ENCODE assay signal across 10 cellular contexts in the genomic region with DNA sequence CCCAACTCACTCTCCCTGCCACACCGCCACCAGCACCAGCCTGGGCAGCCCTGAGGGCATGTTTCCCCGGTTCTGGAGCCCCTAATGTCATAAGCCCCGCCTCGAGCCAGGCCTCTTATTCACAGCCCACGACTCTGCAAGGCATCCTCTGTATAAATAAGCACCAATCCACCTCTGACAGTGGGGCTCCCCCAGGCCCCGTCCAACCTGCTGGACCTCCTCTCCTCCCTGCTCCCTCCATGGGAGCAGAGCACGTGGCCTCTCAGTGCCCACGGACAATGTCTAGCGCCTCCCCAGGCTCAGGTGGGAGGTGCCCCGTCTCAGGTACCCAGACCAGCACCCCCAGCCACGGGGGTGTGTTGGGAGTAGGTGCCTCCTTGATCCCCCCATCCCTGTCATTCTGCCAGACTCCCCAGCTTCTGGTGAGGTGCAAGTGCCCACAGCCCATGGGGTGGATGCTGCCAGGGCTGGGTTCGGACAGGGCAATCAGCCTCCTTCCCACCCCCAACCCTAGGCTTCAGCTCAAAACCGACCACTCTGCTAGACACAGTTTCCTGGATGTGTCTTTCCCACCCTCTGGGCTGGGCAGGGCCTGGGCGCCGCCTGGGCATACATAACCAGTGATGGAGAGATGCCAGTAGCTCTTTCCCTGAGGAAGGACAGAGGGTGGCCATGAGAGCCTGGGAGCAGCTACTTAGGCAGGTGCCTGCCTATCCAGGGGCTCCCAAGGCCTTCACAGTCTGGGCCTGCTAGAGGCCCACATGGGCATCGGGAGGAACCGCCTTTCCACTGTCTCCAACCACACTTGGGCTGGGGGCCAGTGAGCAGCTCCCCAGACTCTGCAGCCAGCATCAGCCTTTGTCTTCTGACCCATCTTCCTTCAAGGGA. TPM values are rescaled to one million over a fixed set of nuclear protein-coding genes. Genes with fewer than 3 reads are reported as not detected.
DNase-seq lines count a peak whose midpoint lies in the region; ATAC-seq and TF ChIP-seq lines count a peak whose summit lies in the region.
"Had no signal": no experiment of that assay in that cellular context is flagged by ENCODE, and none has a peak within 500 bp of the region (broad histone marks: within the 10 kb centered on the region; RNA-seq: fewer than 3 reads in every experiment).

No MANE protein-coding gene starts in this region.

- CTCF ChIA-PET in activated CD4-positive, alpha-beta T cell treated with anti-CD3 and anti-CD28 coated beads, Interleukin-2, amount 10 ng/mL, durations not matched to agents 7 days and 5 days (lab: Charles Lee) = interaction anchor here (0.6 to 3.6 kb wide), 20 partner anchors 12 to 534 kb away, joined by 3 to 28 read pairs (median 4); partner anchors contain the start of genes ANKRD36C and ASTL

- TF ChIP-seq RAD21 in Ishikawa (IDR thresholded peaks at IDR 0.05; ENCODE audit: low read depth) = no peak

- DNase-seq in activated CD4-positive, alpha-beta T cell treated with anti-CD3 and anti-CD28 coated beads, Interleukin-2, amount 10 ng/mL, durations not matched to agents 7 days and 5 days = no peak
- DNase-seq in activated CD4-positive, alpha-beta T cell treated with anti-CD3 and anti-CD28 coated beads for 1 hour = no peak
- DNase-seq in chondrocyte (ENCODE audit: low spot score) = peak; percentile 75
- DNase-seq in posterior vena cava (ENCODE audit: low spot score) = peak; percentile 73
- no peak for DNase-seq in stimulated activated CD4-positive, alpha-beta T cell treated with anti-CD3 and anti-CD28 coated beads, Interleukin-4, amount 100 ng/mL, for 1 hour
- DNase-seq: NCI-H524 treated with DMSO at 0.1 percent for 48 hours had no signal

- intact Hi-C loops in posterior vena cava (cut with DNase I) = loop anchor here in 1 of 2 donors (5.0 to 10.0 kb wide), 2 partner anchors 36 to 93 kb away; no protein-coding TSS in a partner anchor

- peak overlapping the region; percentile 52 for H3K4me3 Mint-ChIP-seq in activated CD4-positive, alpha-beta T cell treated with anti-CD3 and anti-CD28 coated beads, Interleukin-2, amount 10 ng/mL, durations not matched to agents 7 days and 5 days
- peak overlapping the region; percentile 19 for H3K4me3 Mint-ChIP-seq in chondrocyte (ENCODE audit: unreplicated experiment)

- TF ChIP-seq EP300 in Ishikawa (IDR thresholded peaks at IDR 0.05; ENCODE audit: borderline replicate concordance) = no peak

- peaks cover 17% of the 10 kb centered on the region for H3K4me1 Mint-ChIP-seq in activated CD4-positive, alpha-beta T cell treated with anti-CD3 and anti-CD28 coated beads, Interleukin-2, amount 10 ng/mL, durations not matched to agents 7 days and 5 days
- H3K4me1 Mint-ChIP-seq in chondrocyte (ENCODE audit: low read depth) = no peaks in the 10 kb centered on the region

- ATAC-seq in GM18861 (IDR thresholded peaks at IDR 0.05; ENCODE audit: unreplicated experiment) (no peak), HG03175 (IDR thresholded peaks at IDR 0.05; ENCODE audit: unreplicated experiment) (no peak)

- H3K36me3 Mint-ChIP-seq in activated CD4-positive, alpha-beta T cell treated with anti-CD3 and anti-CD28 coated beads, Interleukin-2, amount 10 ng/mL, durations not matched to agents 7 days and 5 days (ENCODE audit: low read depth) = no peaks in the 10 kb centered on the region
- H3K36me3 Mint-ChIP-seq in chondrocyte (ENCODE audit: low read depth) = peaks cover 2% of the 10 kb centered on the region

- no peaks in the 10 kb centered on the region for H3K9me3 Mint-ChIP-seq in activated CD4-positive, alpha-beta T cell treated with anti-CD3 and anti-CD28 coated beads, Interleukin-2, amount 10 ng/mL, durations not matched to agents 7 days and 5 days
- no peaks in the 10 kb centered on the region for H3K9me3 Mint-ChIP-seq in chondrocyte (ENCODE audit: low read depth)

- POLR2A ChIA-PET in activated CD4-positive, alpha-beta T cell treated with anti-CD3 and anti-CD28 coated beads, Interleukin-2, amount 10 ng/mL, durations not matched to agents 7 days and 5 days (lab: Charles Lee) = no interaction called here

- H3K27ac Mint-ChIP-seq in activated CD4-positive, alpha-beta T cell treated with anti-CD3 and anti-CD28 coated beads, Interleukin-2, amount 10 ng/mL, durations not matched to agents 7 days and 5 days = no peak overlapping the region
- H3K27ac Mint-ChIP-seq in chondrocyte (ENCODE audit: unreplicated experiment) = no peak overlapping the region

- H3K27me3 Mint-ChIP-seq in activated CD4-positive, alpha-beta T cell treated with anti-CD3 and anti-CD28 coated beads, Interleukin-2, amount 10 ng/mL, durations not matched to agents 7 days and 5 days = peaks cover 40% of the 10 kb centered on the region
- H3K27me3 Mint-ChIP-seq in chondrocyte (ENCODE audit: low read depth) = peaks cover 43% of the 10 kb centered on the region

- no peak for TF ChIP-seq CTCF in chondrocyte (IDR thresholded peaks at IDR 0.05)

TF ChIP-seq in Ishikawa, 13 proteins besides CTCF, POLR2A, EP300 and RAD21:
- peak; percentile 80 for TF ChIP-seq USF1 (IDR thresholded peaks at IDR 0.05)
- TF ChIP-seq NFIC (IDR thresholded peaks at IDR 0.05) = no peak
- TF ChIP-seq MAX (IDR thresholded peaks at IDR 0.05) = peak; percentile 83

RNA-seq across cellular contexts. Expression of gene ADRA2B, which starts 1.6 kb away (rescaled TPM):
- total RNA-seq in activated CD4-positive, alpha-beta T cell treated with anti-CD3 and anti-CD28 coated beads, Interleukin-2, amount 10 ng/mL, durations not matched to agents 7 days and 5 days = under 1 TPM in 1 of 2 experiments, not detected in 1; 0.06 TPM
- 0.07 TPM in 1 of 3 replicates, not detected in the others for total RNA-seq in chondrocyte
- total RNA-seq in posterior vena cava = 1 to 10 TPM; 4.1 to 7.1 TPM
- total RNA-seq: lung microvascular endothelial cell had no signal

RNA-seq across cellular contexts. Expression of gene ASTL, which starts 20.4 kb away (rescaled TPM):
- under 1 TPM in 1 of 2 experiments, not detected in 1; 0.22 TPM for total RNA-seq in activated CD4-positive, alpha-beta T cell treated with anti-CD3 and anti-CD28 coated beads, Interleukin-2, amount 10 ng/mL, durations not matched to agents 7 days and 5 days
- total RNA-seq in chondrocyte (not detected in 3 replicates), posterior vena cava (not detected)
- total RNA-seq: lung microvascular endothelial cell had no signal

RNA-seq across cellular contexts. Expression of gene DUSP2, which starts 27.3 kb away (rescaled TPM):
- total RNA-seq in activated CD4-positive, alpha-beta T cell treated with anti-CD3 and anti-CD28 coated beads, Interleukin-2, amount 10 ng/mL, durations not matched to agents 7 days and 5 days = 10 to 100 TPM; 11.9 to 14.2 TPM
- 0.31 to 1.3 TPM (median 1.1 TPM) in 3 replicates for total RNA-seq in chondrocyte
- total RNA-seq in posterior vena cava = 1 to 10 TPM; 3.5 to 3.8 TPM

Comparison
In these comparisons a context has a peak if more than half of its experiments do, and no peak if none do; other contexts are left out.
1. DNase-seq: peak in chondrocyte (single experiment) and posterior vena cava (single experiment); none in activated CD4-positive, alpha-beta T cell treated with anti-CD3 and anti-CD28 coated beads, Interleukin-2, amount 10 ng/mL, durations not matched to agents 7 days and 5 days (single experiment), activated CD4-positive, alpha-beta T cell treated with anti-CD3 and anti-CD28 coated beads for 1 hour (single experiment) and stimulated activated CD4-positive, alpha-beta T cell treated with anti-CD3 and anti-CD28 coated beads, Interleukin-4, amount 100 ng/mL, for 1 hour (single experiment).